Comparison of ENCODE assay signal across 24 cellular contexts in genomic region chrX:13383907-13384306, GRCh38.
DNase-seq lines count a peak whose midpoint lies in the region; ATAC-seq and TF ChIP-seq lines count a peak whose summit lies in the region.
"Had no signal": no experiment of that assay in that cellular context is flagged by ENCODE, and none has a peak within 500 bp of the region (broad histone marks: within the 10 kb centered on the region; RNA-seq: fewer than 3 reads in every experiment).

No MANE protein-coding gene starts in this region.

- no TSS peak for BruUV-seq in OCI-LY7 (replicated peaks; lab: Mats Ljungman, UMichigan)

- H3K4me3 Mint-ChIP-seq in activated CD8-positive, alpha-beta T cell treated with anti-CD3 and anti-CD28 coated beads for 36 hours, result no peak overlapping the region
- H3K4me3 Mint-ChIP-seq: GM23338; stimulated activated effector memory CD8-positive, alpha-beta T cell treated with anti-CD3 and anti-CD28 coated beads, Interleukin-12 subunit alpha, Interleukin-12 subunit beta, amount 100 ng/mL, for 72 hours had no signal

- H3K9me3 Mint-ChIP-seq in activated CD8-positive, alpha-beta T cell treated with anti-CD3 and anti-CD28 coated beads for 36 hours, result no peaks in the 10 kb centered on the region
- H3K9me3 Mint-ChIP-seq: GM23338; stimulated activated effector memory CD8-positive, alpha-beta T cell treated with anti-CD3 and anti-CD28 coated beads, Interleukin-12 subunit alpha, Interleukin-12 subunit beta, amount 100 ng/mL, for 72 hours had no signal

- H3K79me2 ChIP-seq in OCI-LY7 (ENCODE audit: insufficient read depth, low read depth, low read length), result no peaks in the 10 kb centered on the region

- DNase-seq in GM12865 (ENCODE audit: low read depth) (peak; percentile 15), OCI-LY7 (ENCODE audit: low spot score) (peak; percentile 12), mucosa of descending colon (no peak), NCI-H446 treated with DMSO at 0.1 percent for 48 hours (lab: John Stamatoyannopoulos, UW) (no peak), putamen (ENCODE audit: low spot score) (no peak)
- no peak for DNase-seq in activated CD8-positive, alpha-beta T cell treated with anti-CD3 and anti-CD28 coated beads for 36 hours
- DNase-seq: activated CD4-positive, alpha-beta T cell treated with anti-CD3 and anti-CD28 coated beads, Interleukin-2, amount 50 U/mL, for 4 hours; activated gamma-delta T cell; brain microvascular endothelial cell; gastrocnemius medialis; islet precursor cell; NCI-H2171 treated with DMSO at 0.1 percent for 48 hours; small intestine; stimulated activated CD4-positive, alpha-beta T cell treated with anti-CD3 and anti-CD28 coated beads, Interleukin-2, amount 100 ng/mL, for 24 hours; T-helper 2 cell; uterus had no signal

- no peaks in the 10 kb centered on the region for H4K20me1 ChIP-seq in OCI-LY7 (ENCODE audit: insufficient read depth, low read length)

- POLR2A ChIA-PET in OCI-LY7 (lab: Charles Lee), result no interaction called here
- POLR2A ChIA-PET in activated CD8-positive, alpha-beta T cell treated with anti-CD3 and anti-CD28 coated beads for 36 hours (lab: Charles Lee), result no interaction called here

- H3K36me3 Mint-ChIP-seq in activated CD8-positive, alpha-beta T cell treated with anti-CD3 and anti-CD28 coated beads for 36 hours (ENCODE audit: low read depth), result no peaks in the 10 kb centered on the region
- H3K36me3 Mint-ChIP-seq: stimulated activated effector memory CD8-positive, alpha-beta T cell treated with anti-CD3 and anti-CD28 coated beads, Interleukin-12 subunit alpha, Interleukin-12 subunit beta, amount 100 ng/mL, for 72 hours had no signal

- TF ChIP-seq CTCF in GM12865 (IDR thresholded peaks at IDR 0.05; ENCODE audit: insufficient read depth, low read depth, low read length, missing control alignments) (no peak), OCI-LY7 (conservative IDR thresholded peaks at IDR 0.05; ENCODE audit: low read length) (no peak), mucosa of descending colon (IDR thresholded peaks at IDR 0.05) (no peak)
- TF ChIP-seq CTCF in activated CD8-positive, alpha-beta T cell treated with anti-CD3 and anti-CD28 coated beads for 36 hours (IDR thresholded peaks at IDR 0.05), result no peak

- CTCF ChIA-PET in OCI-LY7 (lab: Charles Lee; ENCODE audit: unreplicated experiment), result no interaction called here
- CTCF ChIA-PET in activated CD8-positive, alpha-beta T cell treated with anti-CD3 and anti-CD28 coated beads for 36 hours (lab: Charles Lee), result no interaction called here

- intact Hi-C loops in OCI-LY7 (cut with micrococcal nuclease; ENCODE audit: unreplicated experiment) (no loop called here), mucosa of descending colon (cut with DNase I, micrococcal nuclease) (no loop called here)
- intact Hi-C loops in activated CD8-positive, alpha-beta T cell treated with anti-CD3 and anti-CD28 coated beads for 36 hours (cut with micrococcal nuclease), result no loop called here

- H3K4me2 ChIP-seq in OCI-LY7 (ENCODE audit: low read length), result peak overlapping the region; percentile 23; the same call in 1 of the 2 replicates
- H3K4me2 ChIP-seq: GM23338 had no signal

- no peaks in the 10 kb centered on the region for H3K9me3 ChIP-seq in OCI-LY7 (ENCODE audit: low read length)
- H3K9me3 ChIP-seq in mucosa of descending colon, result no peaks in the 10 kb centered on the region
- H3K9me3 ChIP-seq: gastrocnemius medialis, SJSA1, suprapubic skin, uterus had no signal

- no peak overlapping the region for H3K27ac ChIP-seq in OCI-LY7 (ENCODE audit: low read depth, low read length, poor library complexity, severe bottlenecking)
- H3K27ac ChIP-seq: brain microvascular endothelial cell, esophagus muscularis mucosa, gastrocnemius medialis, SJSA1, suprapubic skin, uterus, VCaP had no signal

- H2AFZ ChIP-seq in OCI-LY7 (ENCODE audit: low read length), result peak overlapping the region; percentile 50; the same call in 1 of the 2 replicates
- H2AFZ ChIP-seq: GM23338 had no signal

- no peak overlapping the region for H3K4me3 ChIP-seq in GM12865 (ENCODE audit: low read depth, low read length)
- H3K4me3 ChIP-seq in OCI-LY7 (ENCODE audit: low read depth, low read length, poor library complexity, severe bottlenecking), result no peak overlapping the region
- H3K4me3 ChIP-seq in mucosa of descending colon, result no peak overlapping the region
- H3K4me3 ChIP-seq: esophagus muscularis mucosa, gastrocnemius medialis, GM23338, SJSA1, suprapubic skin, uterus had no signal

- no peaks in the 10 kb centered on the region for H3K9me2 ChIP-seq in OCI-LY7 (ENCODE audit: insufficient read depth, low read length)

- H3K4me1 ChIP-seq in OCI-LY7 (ENCODE audit: insufficient read depth, low read length, poor library complexity, severe bottlenecking), result no peaks in the 10 kb centered on the region
- no peaks in the 10 kb centered on the region for H3K4me1 ChIP-seq in mucosa of descending colon (ENCODE audit: low read depth)
- H3K4me1 ChIP-seq: gastrocnemius medialis, suprapubic skin, uterus had no signal

- H3K36me3 ChIP-seq in OCI-LY7 (ENCODE audit: insufficient read depth, low read length), result no peaks in the 10 kb centered on the region
- H3K36me3 ChIP-seq in mucosa of descending colon (ENCODE audit: low read depth), result no peaks in the 10 kb centered on the region
- H3K36me3 ChIP-seq: brain microvascular endothelial cell, esophagus muscularis mucosa, gastrocnemius medialis, SJSA1, suprapubic skin, uterus had no signal

- ATAC-seq in HG02798 (IDR thresholded peaks at IDR 0.05; ENCODE audit: poor library complexity, unreplicated experiment) (peak; percentile 61), mucosa of descending colon (peak; percentile 75), HG03097 (IDR thresholded peaks at IDR 0.05; ENCODE audit: low FRiP score, unreplicated experiment) (no peak)
- no peak for ATAC-seq in activated CD8-positive, alpha-beta T cell treated with anti-CD3 and anti-CD28 coated beads for 36 hours
- ATAC-seq: gastrocnemius medialis; GM23338; stimulated activated effector memory CD8-positive, alpha-beta T cell treated with anti-CD3 and anti-CD28 coated beads, Interleukin-12 subunit alpha, Interleukin-12 subunit beta, amount 100 ng/mL, for 72 hours had no signal

- no peak overlapping the region for H3K27ac Mint-ChIP-seq in activated CD8-positive, alpha-beta T cell treated with anti-CD3 and anti-CD28 coated beads for 36 hours
- H3K27ac Mint-ChIP-seq: GM23338; stimulated activated effector memory CD8-positive, alpha-beta T cell treated with anti-CD3 and anti-CD28 coated beads, Interleukin-12 subunit alpha, Interleukin-12 subunit beta, amount 100 ng/mL, for 72 hours had no signal

- H3K27me3 Mint-ChIP-seq in activated CD8-positive, alpha-beta T cell treated with anti-CD3 and anti-CD28 coated beads for 36 hours, result no peaks in the 10 kb centered on the region

- peaks cover 13% of the 10 kb centered on the region for H3K4me1 Mint-ChIP-seq in activated CD8-positive, alpha-beta T cell treated with anti-CD3 and anti-CD28 coated beads for 36 hours (ENCODE audit: low read depth)

Comparison
In these comparisons a context has a peak if more than half of its experiments do, and no peak if none do; other contexts are left out.
1. DNase-seq: peak in GM12865 (single experiment) and OCI-LY7 (single experiment); none in mucosa of descending colon (0 of 3), NCI-H446 treated with DMSO at 0.1 percent for 48 hours (single experiment), activated CD8-positive, alpha-beta T cell treated with anti-CD3 and anti-CD28 coated beads for 36 hours (single experiment) and putamen (single experiment).
2. ATAC-seq: peak in HG02798 (single experiment) and mucosa of descending colon (single experiment); none in activated CD8-positive, alpha-beta T cell treated with anti-CD3 and anti-CD28 coated beads for 36 hours (single experiment) and HG03097 (single experiment).